ENCODE assay signal across 1 cellular context in genomic region chr22:45671783-45672563, GRCh38.
A peak's percentile ranks its signal among the peaks of the same experiment; 100 is the strongest.
TF ChIP-seq lines count a peak whose summit lies in the region.

ATXN10 (plus strand) TSS chr22:45671834; CDS start chr22:45672064, 230 bp downstream.

TF ChIP-seq in HepG2, 621 proteins besides CTCF, POLR2A, EP300 and RAD21 (continued from another document and continues in another):
- no peak for TF ChIP-seq KIAA2018 (CRISPR knock-in tag; IDR thresholded peaks at IDR 0.05; ENCODE audit: borderline replicate concordance)
- TF ChIP-seq HIVEP1 (CRISPR knock-in tag; IDR thresholded peaks at IDR 0.05): peak; percentile 3; the same call in 1 of the 2 replicates
- no peak for TF ChIP-seq GPBP1L1 (CRISPR knock-in tag; IDR thresholded peaks at IDR 0.05)
- no peak for TF ChIP-seq ZNF503 (CRISPR knock-in tag; IDR thresholded peaks at IDR 0.05)
- no peak; the same call in 1 of the 2 replicates for TF ChIP-seq ZBED4 (CRISPR knock-in tag; IDR thresholded peaks at IDR 0.05; ENCODE audit: borderline replicate concordance)
- TF ChIP-seq LBX2 (CRISPR knock-in tag; IDR thresholded peaks at IDR 0.05; ENCODE audit: borderline replicate concordance): peak; percentile 15; the same call in 1 of the 2 replicates
- TF ChIP-seq ZNF280D (CRISPR knock-in tag; IDR thresholded peaks at IDR 0.05): no peak; the same call in 1 of the 2 replicates
- no peak for TF ChIP-seq RBM22 (optimal IDR thresholded peaks at IDR 0.05; ENCODE audit: low read length)
- TF ChIP-seq GZF1 (CRISPR knock-in tag; IDR thresholded peaks at IDR 0.05): no peak
- 0 out of 2 replicates have a peak, but pooled peaks have one; percentile 19 for TF ChIP-seq ZNF709 (CRISPR knock-in tag; IDR thresholded peaks at IDR 0.05)
- TF ChIP-seq ATF3 (CRISPR knock-in tag; IDR thresholded peaks at IDR 0.05): no peak
- no peak for TF ChIP-seq ZNF382 (CRISPR knock-in tag; IDR thresholded peaks at IDR 0.05; ENCODE audit: borderline replicate concordance)
- TF ChIP-seq ISX (CRISPR knock-in tag; conservative IDR thresholded peaks at IDR 0.05): no peak
- TF ChIP-seq CEBPZ (IDR thresholded peaks at IDR 0.05; ENCODE audit: low read length): no peak
- TF ChIP-seq HNF4G (IDR thresholded peaks at IDR 0.05; ENCODE audit: borderline replicate concordance, low read depth, low read length): no peak
- no peak for TF ChIP-seq HNF4G (CRISPR knock-in tag; IDR thresholded peaks at IDR 0.05; ENCODE audit: borderline replicate concordance, low read depth)
- TF ChIP-seq CREBL2 (CRISPR knock-in tag; IDR thresholded peaks at IDR 0.05; ENCODE audit: borderline replicate concordance): no peak; the same call in 1 of the 2 replicates
- TF ChIP-seq HOXD1 (CRISPR knock-in tag; IDR thresholded peaks at IDR 0.05): 0 out of 2 replicates have a peak, but pooled peaks have one; percentile 34
- TF ChIP-seq YEATS2 (CRISPR knock-in tag; IDR thresholded peaks at IDR 0.05; ENCODE audit: borderline replicate concordance): no peak; the same call in 1 of the 2 replicates
- no peak for TF ChIP-seq REL (CRISPR knock-in tag; conservative IDR thresholded peaks at IDR 0.05)
- 0 out of 2 replicates have a peak, but pooled peaks have one; percentile 23 for TF ChIP-seq SOX5 (CRISPR knock-in tag; IDR thresholded peaks at IDR 0.05; ENCODE audit: borderline replicate concordance)
- TF ChIP-seq ZNF598 (CRISPR knock-in tag; IDR thresholded peaks at IDR 0.05; ENCODE audit: borderline replicate concordance): no peak
- TF ChIP-seq ZNF33B (CRISPR knock-in tag; IDR thresholded peaks at IDR 0.05): peak; percentile 71; the same call in 1 of the 2 replicates
- no peak for TF ChIP-seq FOXK1 (CRISPR knock-in tag; IDR thresholded peaks at IDR 0.05; ENCODE audit: borderline replicate concordance, low read depth)
- TF ChIP-seq PRPF4 (IDR thresholded peaks at IDR 0.05; ENCODE audit: low read depth, low read length, poor library complexity, severe bottlenecking): no peak
- no peak for TF ChIP-seq ZNF468 (CRISPR knock-in tag; IDR thresholded peaks at IDR 0.05)
